25 cellular contexts compared by ENCODE assay signal in genomic region chrX:55033429-55033828, GRCh38. TPM values are rescaled to one million over a fixed set of nuclear protein-coding genes. Genes with fewer than 3 reads are reported as not detected.
DNase-seq lines count a peak whose midpoint lies in the region; TF ChIP-seq lines count a peak whose summit lies in the region.
"Had no signal": no experiment of that assay in that cellular context is flagged by ENCODE, and none has a peak within 500 bp of the region (broad histone marks: within the 10 kb centered on the region; RNA-seq: fewer than 3 reads in every experiment).

No MANE protein-coding gene starts in this region.

- no TSS peak for BruUV-seq in Calu3 (replicated peaks; lab: Mats Ljungman, UMichigan)

- peaks cover 21% of the 10 kb centered on the region for H3K4me1 Mint-ChIP-seq in Calu3 (ENCODE audit: low read depth, unreplicated experiment)
- no peaks in the 10 kb centered on the region for H3K4me1 Mint-ChIP-seq in endothelial cell (ENCODE audit: unreplicated experiment)
- H3K4me1 Mint-ChIP-seq: IgD-negative memory B cell had no signal

- H3K27me3 Mint-ChIP-seq in Calu3 (ENCODE audit: unreplicated experiment) (no peaks in the 10 kb centered on the region), endothelial cell (ENCODE audit: unreplicated experiment) (no peaks in the 10 kb centered on the region)
- H3K27me3 Mint-ChIP-seq: CD4-positive, alpha-beta T cell had no signal

- CTCF ChIA-PET in Calu3 (lab: Charles Lee) = no interaction called here

- H3K27ac Mint-ChIP-seq in Calu3 (ENCODE audit: unreplicated experiment) (peak overlapping the region; percentile 63), endothelial cell (ENCODE audit: unreplicated experiment) (no peak overlapping the region)
- H3K27ac Mint-ChIP-seq: CD4-positive, alpha-beta T cell; IgD-negative memory B cell had no signal

- intact Hi-C loops in Calu3 (cut with micrococcal nuclease; ENCODE audit: unreplicated experiment) = loop anchor here (10.0 kb wide), 1 partner anchor 49 kb away; no protein-coding TSS in a partner anchor

- H3K9me3 Mint-ChIP-seq in Calu3 (ENCODE audit: low read depth, unreplicated experiment) = no peaks in the 10 kb centered on the region
- H3K9me3 Mint-ChIP-seq in endothelial cell (ENCODE audit: unreplicated experiment) = no peaks in the 10 kb centered on the region
- H3K9me3 Mint-ChIP-seq: CD4-positive, alpha-beta T cell; IgD-negative memory B cell had no signal

- peak overlapping the region; percentile 57 for H3K4me3 Mint-ChIP-seq in Calu3 (ENCODE audit: low read depth, unreplicated experiment)
- no peak overlapping the region for H3K4me3 Mint-ChIP-seq in endothelial cell (ENCODE audit: unreplicated experiment)
- H3K4me3 Mint-ChIP-seq: CD4-positive, alpha-beta T cell; IgD-negative memory B cell had no signal

- TF ChIP-seq CTCF in Calu3 (IDR thresholded peaks at IDR 0.05; ENCODE audit: unreplicated experiment) = no peak
- no peak for TF ChIP-seq CTCF in epithelial cell of proximal tubule (conservative IDR thresholded peaks at IDR 0.05; ENCODE audit: low read depth, low read length)
- no peak for TF ChIP-seq CTCF in endothelial cell (IDR thresholded peaks at IDR 0.05; ENCODE audit: unreplicated experiment)

- H3K36me3 Mint-ChIP-seq in Calu3 (ENCODE audit: insufficient read depth, unreplicated experiment) = peaks cover 9% of the 10 kb centered on the region
- H3K36me3 Mint-ChIP-seq in endothelial cell (ENCODE audit: low read depth, unreplicated experiment) = no peaks in the 10 kb centered on the region
- H3K36me3 Mint-ChIP-seq: IgD-negative memory B cell had no signal

- DNase-seq in Calu3 = peak; percentile 16
- DNase-seq in epithelial cell of proximal tubule (ENCODE audit: low read depth) = peak; percentile 56
- DNase-seq in left kidney (ENCODE audit: low read depth, low spot score) = peak; percentile 10
- DNase-seq in renal cortical epithelial cell (ENCODE audit: low read depth) = peak; percentile 87
- DNase-seq in H4 (ENCODE audit: low spot score) = no peak
- no peak for DNase-seq in endothelial cell (ENCODE audit: low spot score)
- DNase-seq in DMS79 treated with DMSO at 0.1 percent for 48 hours (lab: John Stamatoyannopoulos, UW) = no peak
- DNase-seq: AML-193; CD4-positive, alpha-beta T cell; DMS79; GF-D8; NCI-H1048; NCI-H1417 treated with DMSO at 0.1 percent for 48 hours; NCI-H1694 treated with DMSO at 0.1 percent for 48 hours; NCI-H2081; NCI-H2227 treated with DMSO at 0.1 percent for 48 hours; NCI-H526 treated with DMSO at 0.1 percent for 48 hours; PC-9; Right ventricle myocardium superior; RPMI8226 had no signal

- H3K4me3 ChIP-seq in epithelial cell of proximal tubule (ENCODE audit: low read depth, low read length) = no peak overlapping the region
- H3K4me3 ChIP-seq: BLaER1 treated with 17β-estradiol and CSF1 and Interleukin-3, amounts not matched to agents 10 nM and 100 nM; PC-9; SJSA1 had no signal

RNA-seq across cellular contexts. Expression of gene ALAS2, which starts 2.7 kb away (rescaled TPM):
- not detected in 2 replicates for total RNA-seq in Calu3 (2022)
- not detected in 2 replicates for total RNA-seq in epithelial cell of proximal tubule
- total RNA-seq in renal cortical epithelial cell = not detected in 2 replicates
- not detected in 2 replicates for total RNA-seq in H4 (2014; rRNA removed; shearing (Covaris generic))
- total RNA-seq in endothelial cell (ENCODE audit: unreplicated experiment) = not detected
- total RNA-seq: CD4-positive, alpha-beta T cell; NCI-H460; PC-9; SJSA1 had no signal

RNA-seq across cellular contexts. Expression of gene APEX2, which starts 33.3 kb away (rescaled TPM):
- total RNA-seq in Calu3 (2022) = 28.7 and 32.4 TPM in 2 replicates
- 17.0 and 25.0 TPM in 2 replicates for total RNA-seq in epithelial cell of proximal tubule
- total RNA-seq in renal cortical epithelial cell = 7.7 and 13.5 TPM in 2 replicates
- 20.5 and 30.0 TPM in 2 replicates for total RNA-seq in H4 (2014; rRNA removed; shearing (Covaris generic))
- 28.5 TPM for total RNA-seq in endothelial cell (ENCODE audit: unreplicated experiment)

RNA-seq across cellular contexts. Expression of gene PFKFB1, which starts 39.4 kb away (rescaled TPM):
- total RNA-seq in Calu3 (2022) (0.31 TPM in 1 of 2 replicates, not detected in the other), epithelial cell of proximal tubule (0.58 TPM in 1 of 2 replicates, not detected in the other), renal cortical epithelial cell (0.10 and 0.69 TPM in 2 replicates), endothelial cell (ENCODE audit: unreplicated experiment) (0.49 TPM)
- not detected in 2 replicates for total RNA-seq in H4 (2014; rRNA removed; shearing (Covaris generic))
- total RNA-seq: NCI-H460, SJSA1 had no signal

RNA-seq across cellular contexts. Expression of gene PAGE2B, which starts 41.4 kb away (rescaled TPM):
- total RNA-seq in Calu3 (2022) = not detected in 2 replicates
- total RNA-seq in epithelial cell of proximal tubule = not detected in 2 replicates
- total RNA-seq in renal cortical epithelial cell = not detected in 2 replicates
- not detected in 2 replicates for total RNA-seq in H4 (2014; rRNA removed; shearing (Covaris generic))
- not detected for total RNA-seq in endothelial cell (ENCODE audit: unreplicated experiment)
- total RNA-seq: H1, NCI-H460, PC-9, Right ventricle myocardium superior, SJSA1 had no signal

RNA-seq across cellular contexts. Expression of gene PAGE2, which starts 55.4 kb away (rescaled TPM):
- not detected in 2 replicates for total RNA-seq in Calu3 (2022)
- not detected in 2 replicates for total RNA-seq in epithelial cell of proximal tubule
- total RNA-seq in renal cortical epithelial cell = not detected in 2 replicates
- 0.48 TPM in 1 of 2 replicates, not detected in the other for total RNA-seq in H4 (2014; rRNA removed; shearing (Covaris generic))
- total RNA-seq in endothelial cell (ENCODE audit: unreplicated experiment) = not detected
- total RNA-seq: CD4-positive, alpha-beta T cell; H1; NCI-H460; PC-9; Right ventricle myocardium superior; SJSA1 had no signal

Comparison
In these comparisons a context has a peak if more than half of its experiments do, and no peak if none do; other contexts are left out.
1. DNase-seq: peak in Calu3 (single experiment), epithelial cell of proximal tubule (single experiment), left kidney (single experiment) and renal cortical epithelial cell (single experiment); none in H4 (single experiment), endothelial cell (single experiment) and DMS79 treated with DMSO at 0.1 percent for 48 hours (single experiment).